Comparison of ENCODE assay signal across 8 cellular contexts in the genomic region with DNA sequence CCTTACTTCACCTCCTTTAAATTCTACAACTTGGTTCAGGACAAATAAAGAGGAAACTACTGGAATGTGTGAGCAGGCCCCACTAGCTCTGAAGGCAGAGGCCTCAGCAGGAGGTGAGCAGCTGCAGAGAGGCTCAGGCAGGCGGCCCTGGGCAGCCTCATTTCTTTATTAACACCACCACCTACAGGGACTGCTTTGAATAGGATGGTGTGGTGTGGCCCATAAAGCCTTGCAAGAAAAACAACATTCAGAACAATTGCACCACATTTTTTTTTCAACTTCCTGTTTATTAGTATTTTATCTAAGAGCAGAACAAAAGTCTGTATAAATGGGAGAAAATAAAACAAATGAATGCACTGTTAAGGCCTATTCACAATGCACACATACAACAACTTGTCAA.
A peak's percentile ranks its signal among the peaks of the same experiment; 100 is the strongest.
DNase-seq lines count a peak whose midpoint lies in the region; ATAC-seq and TF ChIP-seq lines count a peak whose summit lies in the region.
"Not testable (repeated sequence)": the region's sequence is repeated elsewhere in the genome, so short reads cannot be mapped to it uniquely, and the experiment has no call there.

No MANE protein-coding gene starts in this region.

- not testable (repeated sequence) for H3K4me3 ChIP-seq in RWPE2 (ENCODE audit: severe bottlenecking); astrocyte of the cerebellum (ENCODE audit: low read depth, low read length); foreskin fibroblast (ENCODE audit: low read depth in 1 of 2, low read length in 2 of 2); upper lobe of left lung

- H3K9me3 ChIP-seq in RWPE2 (ENCODE audit: severe bottlenecking); upper lobe of left lung: not testable (repeated sequence)

- not testable (repeated sequence) for H3K4me1 ChIP-seq in RWPE2 (ENCODE audit: insufficient read depth, poor library complexity, severe bottlenecking); upper lobe of left lung

- 17% methylated on average over 1 of the region's 1 CpG; no CpG with 5 or more reads in 1 of the 2 donors for WGBS in upper lobe of left lung, 2 donors

- peak; percentile 19 for TF ChIP-seq CTCF in GM13977 (IDR thresholded peaks at IDR 0.05; ENCODE audit: extremely low read depth, insufficient read depth, missing control alignments)
- TF ChIP-seq CTCF in RWPE2 (IDR thresholded peaks at IDR 0.05; ENCODE audit: poor library complexity, severe bottlenecking); astrocyte of the cerebellum (IDR thresholded peaks at IDR 0.05; ENCODE audit: low read depth, low read length, missing control alignments); foreskin fibroblast (IDR thresholded peaks at IDR 0.05; ENCODE audit: low read depth, low read length): not testable (repeated sequence)
- peak in 1 of 6 experiments; percentile 13 for TF ChIP-seq CTCF in upper lobe of left lung (IDR thresholded peaks at IDR 0.05)

- ATAC-seq in GM21717 (IDR thresholded peaks at IDR 0.05; ENCODE audit: unreplicated experiment), result peak; percentile 66
- peak; percentile 57 for ATAC-seq in HG03196 (IDR thresholded peaks at IDR 0.05; ENCODE audit: unreplicated experiment)
- peak; percentile 85 for ATAC-seq in RWPE2 (ENCODE audit: low read depth)
- peak; percentile 91 to 94 for ATAC-seq in upper lobe of left lung (ENCODE audit: low FRiP score in 2 of 2)

- not testable (repeated sequence) for H3K27ac ChIP-seq in RWPE2 (ENCODE audit: poor library complexity, severe bottlenecking)
- peak overlapping the region in 1 of 4 donors; percentile 10 for H3K27ac ChIP-seq in upper lobe of left lung

- not testable (repeated sequence) for H3K27me3 ChIP-seq in RWPE2 (ENCODE audit: insufficient read depth, poor library complexity, severe bottlenecking); upper lobe of left lung

- not testable (repeated sequence) for H3K36me3 ChIP-seq in RWPE2 (ENCODE audit: low read depth); upper lobe of left lung

- TF ChIP-seq EP300 in upper lobe of left lung (IDR thresholded peaks at IDR 0.05), result not testable (repeated sequence)

- not testable (repeated sequence) for DNase-seq in GM13977 (ENCODE audit: low spot score); RWPE2 (ENCODE audit: low spot score)
- DNase-seq in astrocyte of the cerebellum (ENCODE audit: low read depth) (peak; percentile 62), foreskin fibroblast (peak; percentile 43 to 59), myocyte (ENCODE audit: low read depth) (peak; percentile 49), upper lobe of left lung (peak in 1 of 2 donors; percentile 36)

- not testable (repeated sequence) for TF ChIP-seq POLR2A in upper lobe of left lung (IDR thresholded peaks at IDR 0.05)

- in situ Hi-C loops in GM13977 (cut with MboI; ENCODE audit: low pct_unique_long_range_greater_than_20kb, low sequenced_read_pairs, unreplicated experiment); astrocyte of the cerebellum (cut with HindIII; ENCODE audit: low sequenced_read_pairs): not testable (repeated sequence)
